In the genomic region with DNA sequence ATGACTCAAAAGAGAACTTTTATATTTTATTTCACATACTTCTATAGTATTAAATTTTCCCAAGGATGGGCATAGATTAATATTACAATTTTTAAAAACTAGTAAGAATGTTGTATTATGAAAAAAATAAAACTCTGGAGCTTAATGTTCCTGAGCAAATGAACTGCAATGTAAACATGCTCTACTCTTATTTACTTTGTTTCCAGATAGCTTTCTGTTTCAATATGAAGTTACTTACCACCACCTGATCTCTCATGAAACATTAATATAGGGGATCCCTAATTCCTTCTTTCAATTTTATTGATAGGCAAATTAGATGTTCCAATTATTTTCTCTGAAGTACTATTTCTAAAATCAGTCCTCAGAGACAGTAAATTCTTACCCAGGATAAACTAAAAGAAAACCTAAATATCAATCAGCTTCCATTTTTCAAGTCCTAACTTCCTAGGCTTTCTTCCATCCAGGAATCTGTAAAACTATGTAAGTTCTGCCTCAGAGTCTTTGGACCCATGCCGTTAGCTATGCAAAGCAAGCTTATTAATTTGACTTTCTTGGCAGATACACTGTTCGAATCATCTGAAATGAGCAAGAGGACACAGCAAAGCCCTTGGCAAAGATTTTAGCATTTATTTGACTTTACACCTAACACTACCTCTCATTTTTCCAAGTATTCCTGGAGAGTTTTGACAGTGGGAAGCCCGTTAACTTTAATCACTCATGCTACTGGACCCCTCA, we compare ENCODE assay signal across 19 cellular contexts.
"Had no signal": no experiment of that assay in that cellular context is flagged by ENCODE, and none has a peak within 500 bp of the region (broad histone marks: within the 10 kb centered on the region; RNA-seq: fewer than 3 reads in every experiment).

No MANE protein-coding gene starts in this region.

- H3K27me3 Mint-ChIP-seq: activated naive CD4-positive, alpha-beta T cell treated with anti-CD3 and anti-CD28 coated beads, Interleukin-2, amount 10 ng/mL, durations not matched to agents 7 days and 5 days; activated naive CD8-positive, alpha-beta T cell treated with anti-CD3 and anti-CD28 coated beads, Interleukin-2, amount 50 U/mL, for 24 hours; progenitor cell of endocrine pancreas; stimulated activated naive CD8-positive, alpha-beta T cell treated with anti-CD3 and anti-CD28 coated beads, Interleukin-15, Interleukin-2, amounts not matched to agents 100 ng/mL and 50 ng/mL, for 24 hours; type B pancreatic cell had no signal

- H3K36me3 ChIP-seq: breast epithelium had no signal

- H3K4me1 Mint-ChIP-seq: activated naive CD4-positive, alpha-beta T cell treated with anti-CD3 and anti-CD28 coated beads, Interleukin-2, amount 10 ng/mL, durations not matched to agents 7 days and 5 days; activated naive CD8-positive, alpha-beta T cell treated with anti-CD3 and anti-CD28 coated beads, Interleukin-2, amount 50 U/mL, for 24 hours had no signal

- H3K36me3 Mint-ChIP-seq: activated naive CD4-positive, alpha-beta T cell treated with anti-CD3 and anti-CD28 coated beads, Interleukin-2, amount 10 ng/mL, durations not matched to agents 7 days and 5 days; type B pancreatic cell had no signal

- ATAC-seq: activated naive CD8-positive, alpha-beta T cell treated with anti-CD3 and anti-CD28 coated beads, Interleukin-2, amount 50 U/mL, for 24 hours had no signal

- H3K27me3 ChIP-seq: breast epithelium had no signal

- H3K27ac ChIP-seq: breast epithelium, VCaP had no signal

- H3K9me3 Mint-ChIP-seq: activated naive CD4-positive, alpha-beta T cell treated with anti-CD3 and anti-CD28 coated beads, Interleukin-2, amount 10 ng/mL, durations not matched to agents 7 days and 5 days; activated naive CD8-positive, alpha-beta T cell treated with anti-CD3 and anti-CD28 coated beads, Interleukin-2, amount 50 U/mL, for 24 hours; stimulated activated naive CD8-positive, alpha-beta T cell treated with anti-CD3 and anti-CD28 coated beads, Interleukin-15, Interleukin-2, amounts not matched to agents 100 ng/mL and 50 ng/mL, for 24 hours; type B pancreatic cell had no signal

- H3K4me3 Mint-ChIP-seq: activated naive CD4-positive, alpha-beta T cell treated with anti-CD3 and anti-CD28 coated beads, Interleukin-2, amount 10 ng/mL, durations not matched to agents 7 days and 5 days; activated naive CD8-positive, alpha-beta T cell treated with anti-CD3 and anti-CD28 coated beads, Interleukin-2, amount 50 U/mL, for 24 hours; stimulated activated naive CD8-positive, alpha-beta T cell treated with anti-CD3 and anti-CD28 coated beads, Interleukin-15, Interleukin-2, amounts not matched to agents 100 ng/mL and 50 ng/mL, for 24 hours; type B pancreatic cell had no signal

- H3K27ac Mint-ChIP-seq: activated naive CD4-positive, alpha-beta T cell treated with anti-CD3 and anti-CD28 coated beads, Interleukin-2, amount 10 ng/mL, durations not matched to agents 7 days and 5 days; activated naive CD8-positive, alpha-beta T cell treated with anti-CD3 and anti-CD28 coated beads, Interleukin-2, amount 50 U/mL, for 24 hours; progenitor cell of endocrine pancreas; stimulated activated naive CD8-positive, alpha-beta T cell treated with anti-CD3 and anti-CD28 coated beads, Interleukin-15, Interleukin-2, amounts not matched to agents 100 ng/mL and 50 ng/mL, for 24 hours; type B pancreatic cell had no signal

- H3K9me3 ChIP-seq: breast epithelium had no signal

- H3K4me1 ChIP-seq: breast epithelium had no signal

- FAIRE-seq: endometrium, keratinocyte had no signal

- DNase-seq: activated CD4-positive, alpha-beta T cell treated with anti-CD3 and anti-CD28 coated beads for 1 hour; activated CD8-positive, alpha-beta memory T cell treated with anti-CD3 and anti-CD28 coated beads for 24 hours; activated CD8-positive, alpha-beta memory T cell treated with anti-CD3 and anti-CD28 coated beads, Interleukin-2, amount 50 U/mL, for 48 hours; activated effector memory CD4-positive, alpha-beta T cell treated with Interleukin-2 at 50 U/mL for 16 hours; activated naive CD4-positive, alpha-beta T cell treated with anti-CD3 and anti-CD28 coated beads, Interleukin-2, amount 10 ng/mL, durations not matched to agents 7 days and 5 days; activated naive CD8-positive, alpha-beta T cell treated with anti-CD3 and anti-CD28 coated beads, Interleukin-2, amount 50 U/mL, for 24 hours; activated T-cell treated with anti-CD3 and anti-CD28 coated beads, Interleukin-2, amount 50 U/mL, for 48 hours; anterior cingulate cortex; cortex of kidney; hippocampal formation; mammary epithelial cell; occipital lobe had no signal

- H3K4me3 ChIP-seq: breast epithelium had no signal
